Comparison of ENCODE assay signal across 15 cellular contexts in the genomic region with DNA sequence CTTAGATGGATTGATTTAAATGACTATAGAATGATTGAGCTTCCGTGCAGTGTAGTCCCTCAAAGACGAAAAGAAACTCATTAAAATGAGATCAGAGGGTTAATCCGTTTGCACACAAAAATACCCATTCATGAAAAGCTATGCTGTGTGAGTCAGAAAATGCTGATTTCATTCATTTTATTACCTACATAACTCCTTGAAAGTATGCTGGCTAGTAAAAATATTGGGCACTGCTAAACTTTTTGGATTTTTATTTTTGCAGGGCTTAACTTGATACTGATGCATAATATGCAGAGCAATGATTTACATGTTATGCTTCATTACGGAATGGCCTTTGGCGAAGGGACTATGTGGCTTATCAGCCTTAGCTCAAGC. TPM values are rescaled to one million over a fixed set of nuclear protein-coding genes. Genes with fewer than 3 reads are reported as not detected.
DNase-seq lines count a peak whose midpoint lies in the region; TF ChIP-seq lines count a peak whose summit lies in the region.
"Had no signal": no experiment of that assay in that cellular context is flagged by ENCODE, and none has a peak within 500 bp of the region (broad histone marks: within the 10 kb centered on the region; RNA-seq: fewer than 3 reads in every experiment).

No MANE protein-coding gene starts in this region.

- H4K91ac ChIP-seq in trophoblast cell (ENCODE audit: low read depth, low read length), result no peak overlapping the region

- H3K23ac ChIP-seq in trophoblast cell (ENCODE audit: low read length), result no peak overlapping the region

- no peak overlapping the region for H3K18ac ChIP-seq in trophoblast cell (ENCODE audit: low read length)

- H4K8ac ChIP-seq in trophoblast cell (ENCODE audit: low read depth, low read length), result no peak overlapping the region

- DNase-seq in HCEC 1CT, result peak; percentile 65
- peak in 1 of 2 experiments; percentile 34 for DNase-seq in SJSA1 (ENCODE audit: low read depth in 1 of 2, low spot score in 2 of 2)
- DNase-seq in fibroblast of the aortic adventitia (ENCODE audit: low read depth), result peak; percentile 63
- peak in 1 of 2 donors; percentile 59 for DNase-seq in trophoblast cell
- DNase-seq in GOT3 (lab: John Stamatoyannopoulos, UW), result no peak
- no peak for DNase-seq in NOMO-1 treated with DMSO at 0.1 percent for 48 hours (lab: John Stamatoyannopoulos, UW; ENCODE audit: unreplicated experiment)
- no peak for DNase-seq in NCI-H187 treated with DMSO at 0.1 percent for 48 hours (lab: John Stamatoyannopoulos, UW)
- DNase-seq in NCI-H1417 treated with DMSO at 0.1 percent for 48 hours (lab: John Stamatoyannopoulos, UW), result no peak
- DNase-seq: activated CD4-positive, alpha-beta T cell treated with anti-CD3 and anti-CD28 coated beads, Interleukin-2, amount 50 U/mL, for 4 hours; anterior cingulate cortex; effector CD4-positive, alpha-beta T cell; H9; left ventricle myocardium inferior; small intestine; T-helper 2 cell had no signal

- peaks cover 3% of the 10 kb centered on the region for H3K79me2 ChIP-seq in trophoblast cell (ENCODE audit: control insufficient read depth, insufficient read depth, low read length, poor library complexity)

- no peak overlapping the region for H4K12ac ChIP-seq in trophoblast cell (ENCODE audit: low read depth, low read length)

- H3K9ac ChIP-seq in trophoblast cell (ENCODE audit: low read length), result no peak overlapping the region

- H3K4me2 ChIP-seq in trophoblast cell (ENCODE audit: low read length), result no peak overlapping the region

- peaks cover 14% of the 10 kb centered on the region for H3K79me1 ChIP-seq in trophoblast cell (ENCODE audit: low read length)

- H2BK12ac ChIP-seq in trophoblast cell (ENCODE audit: low read length), result no peak overlapping the region

- peak overlapping the region; percentile 31; the same call in 1 of the 2 replicates for H3K27ac ChIP-seq in SJSA1
- peak overlapping the region; percentile 47 for H3K27ac ChIP-seq in trophoblast cell (ENCODE audit: low read depth, low read length)
- H3K27ac ChIP-seq: left ventricle myocardium inferior had no signal

- H2AK5ac ChIP-seq in trophoblast cell (ENCODE audit: low read length), result no peak overlapping the region

- H3K27me3 ChIP-seq in SJSA1 (replicated peaks) (no peaks in the 10 kb centered on the region), trophoblast cell (ENCODE audit: insufficient read depth, low read length) (no peaks in the 10 kb centered on the region)

- H3K14ac ChIP-seq in trophoblast cell (ENCODE audit: low read length), result no peak overlapping the region

- H3K4me1 ChIP-seq in SJSA1 (replicated peaks), result peaks cover 59% of the 10 kb centered on the region
- H3K4me1 ChIP-seq in trophoblast cell (ENCODE audit: control insufficient read depth in 1 of 2, insufficient read depth in 2 of 2, low read length in 2 of 2), result peaks cover 7 to 22% of the 10 kb centered on the region in 2 experiments

- no peaks in the 10 kb centered on the region for H3K36me3 ChIP-seq in SJSA1
- no peaks in the 10 kb centered on the region for H3K36me3 ChIP-seq in trophoblast cell (ENCODE audit: control insufficient read depth in 1 of 2, insufficient read depth in 2 of 2, low read length in 2 of 2)
- H3K36me3 ChIP-seq: left ventricle myocardium inferior had no signal

- no CpG with 5 or more reads among the region's 5 CpGs for WGBS in trophoblast cell (ENCODE audit: extremely low coverage, insufficient coverage, insufficient read length)

- no peak overlapping the region for H3K4me3 ChIP-seq in SJSA1
- H3K4me3 ChIP-seq in fibroblast of the aortic adventitia (ENCODE audit: low read depth, low read length), result no peak overlapping the region
- no peak overlapping the region for H3K4me3 ChIP-seq in trophoblast cell (ENCODE audit: low read depth, low read length)
- H3K4me3 ChIP-seq: left ventricle myocardium inferior had no signal

- H2BK5ac ChIP-seq in trophoblast cell (ENCODE audit: low read depth, low read length, poor library complexity), result no peak overlapping the region

- no peak overlapping the region for H2BK120ac ChIP-seq in trophoblast cell (ENCODE audit: insufficient read depth, low read length, poor library complexity)

- no peak for TF ChIP-seq CTCF in fibroblast of the aortic adventitia (IDR thresholded peaks at IDR 0.05; ENCODE audit: insufficient read depth, low read length)

- no peak overlapping the region for H2AFZ ChIP-seq in trophoblast cell (ENCODE audit: insufficient read depth, low read length, poor library complexity)

- no peak overlapping the region for H3K4ac ChIP-seq in trophoblast cell (ENCODE audit: low read depth, low read length)

- H3K9me3 ChIP-seq in SJSA1 (replicated peaks), result no peaks in the 10 kb centered on the region
- H3K9me3 ChIP-seq in trophoblast cell (ENCODE audit: insufficient read depth, low read depth, low read length), result no peaks in the 10 kb centered on the region
- H3K9me3 ChIP-seq: left ventricle myocardium inferior had no signal

RNA-seq across cellular contexts. Expression of a gene that starts 54.2 kb away (rescaled TPM):
- total RNA-seq in SJSA1 (2014; rRNA removed; shearing (Covaris generic)), result 3.3 and 6.0 TPM in 2 replicates
- total RNA-seq in fibroblast of the aortic adventitia (ENCODE audit: low replicate concordance), result 4.7 and 10.2 TPM in 2 replicates
- polyA plus RNA-seq in trophoblast cell (2013), result 14.4 and 15.0 TPM in 2 replicates

Comparison
In these comparisons a context has a peak if more than half of its experiments do, and no peak if none do; other contexts are left out.
1. DNase-seq: peak in HCEC 1CT (single experiment) and fibroblast of the aortic adventitia (single experiment); none in GOT3 (single experiment), NOMO-1 treated with DMSO at 0.1 percent for 48 hours (single experiment), NCI-H187 treated with DMSO at 0.1 percent for 48 hours (single experiment) and NCI-H1417 treated with DMSO at 0.1 percent for 48 hours (single experiment).